ENCODE assay signal across 8 cellular contexts in the genomic region with DNA sequence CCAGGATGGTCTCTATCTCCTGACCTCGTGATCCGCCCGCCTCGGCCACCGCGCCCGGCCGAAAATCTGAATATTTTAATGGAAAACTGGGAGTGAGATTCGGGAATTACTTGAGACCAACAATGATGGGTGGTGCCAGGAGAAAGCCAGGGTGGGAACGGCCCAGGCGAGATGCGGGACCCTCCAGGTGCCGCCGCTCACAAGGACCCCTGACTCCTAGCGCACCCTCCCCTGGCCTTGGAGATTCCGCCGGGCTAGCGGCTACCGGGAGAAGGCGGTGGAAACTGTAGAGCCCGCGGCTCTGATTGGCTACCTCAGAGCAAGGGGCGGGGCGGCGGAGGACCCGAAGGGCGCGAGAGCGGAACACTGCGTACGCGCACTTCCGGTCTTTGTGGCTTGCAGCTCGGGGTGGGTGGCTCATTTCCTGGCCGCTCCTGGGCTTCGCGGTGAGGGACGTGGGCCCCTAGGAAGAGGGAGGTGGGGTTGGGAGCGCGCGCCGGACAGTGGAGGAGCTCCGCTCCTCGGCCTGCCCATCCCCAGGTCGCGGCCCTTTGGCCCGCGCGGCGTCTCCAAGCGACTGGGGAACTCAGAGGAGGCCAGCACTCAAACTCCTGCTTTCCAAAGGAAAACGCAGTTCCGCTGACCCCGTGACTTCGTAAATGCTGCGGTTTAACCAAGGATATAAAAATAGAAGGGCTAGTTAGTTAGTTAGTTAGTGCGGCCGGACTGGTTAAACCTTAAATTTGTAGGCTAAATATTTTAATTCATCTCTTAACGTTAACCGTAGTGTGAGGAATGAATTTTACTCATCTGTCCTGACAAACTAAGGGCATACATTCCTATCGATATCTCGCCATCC. TPM values are rescaled to one million over a fixed set of nuclear protein-coding genes. Genes with fewer than 3 reads are reported as not detected.
DNase-seq lines count a peak whose midpoint lies in the region; ATAC-seq and TF ChIP-seq lines count a peak whose summit lies in the region.

A gene (plus strand): TSS at position 371 of the 859 bp plus-strand sequence. CDS start 1,437 bp downstream, outside the sequence.

- H3K27me3 Mint-ChIP-seq in CD14-positive monocyte (ENCODE audit: low read depth in 3 of 3), result no peaks in the 10 kb centered on the region
- H3K27me3 Mint-ChIP-seq in activated CD4-positive, alpha-beta memory T cell treated with anti-CD3 and anti-CD28 coated beads, Interleukin-2, amount 10 ng/mL, durations not matched to agents 7 days and 5 days, result no peaks in the 10 kb centered on the region

- peaks cover 37 to 38% of the 10 kb centered on the region in 2 donors for H3K36me3 Mint-ChIP-seq in CD14-positive monocyte
- peaks cover 40% of the 10 kb centered on the region for H3K36me3 Mint-ChIP-seq in activated CD4-positive, alpha-beta memory T cell treated with anti-CD3 and anti-CD28 coated beads, Interleukin-2, amount 10 ng/mL, durations not matched to agents 7 days and 5 days (ENCODE audit: low read depth)

- POLR2A ChIA-PET in activated CD4-positive, alpha-beta memory T cell treated with anti-CD3 and anti-CD28 coated beads, Interleukin-2, amount 10 ng/mL, durations not matched to agents 7 days and 5 days (lab: Charles Lee), result interaction anchor here (0.6 to 2.7 kb wide), 17 partner anchors 25 to 888 kb away, joined by 3 to 45 read pairs (median 4); a partner anchor contains a TSS

- 0% methylated on average over 49 to 58 of the region's 62 CpGs for WGBS in lower leg skin, 2 donors

- no peaks in the 10 kb centered on the region for H3K27me3 ChIP-seq in duodenal mucosa (ENCODE audit: control insufficient read depth in 1 of 2, insufficient read depth in 2 of 2, low read length in 2 of 2)

- DNase-seq in CD14-positive monocyte (ENCODE audit: low spot score), result peak; percentile 97
- DNase-seq in NCI-H82 (lab: John Stamatoyannopoulos, UW), result peak; percentile 98
- peak; percentile 95 for DNase-seq in activated CD4-positive, alpha-beta memory T cell treated with anti-CD3 and anti-CD28 coated beads, Interleukin-2, amount 10 ng/mL, durations not matched to agents 7 days and 5 days
- peak; percentile 97 to 99 for DNase-seq in lower leg skin (ENCODE audit: low spot score in 2 of 2)
- peak; percentile 95 to 97 for DNase-seq in stimulated activated CD4-positive, alpha-beta T cell treated with anti-CD3 and anti-CD28 coated beads, Interleukin-4, amount 100 ng/mL, for 48 hours (ENCODE audit: low read depth in 2 of 2)

- H3K9ac ChIP-seq in duodenal mucosa (ENCODE audit: low read depth in 1 of 2, low read length in 2 of 2), result peak within 1 kb of the TSS; percentile 84 to 89

- CTCF ChIA-PET in activated CD4-positive, alpha-beta memory T cell treated with anti-CD3 and anti-CD28 coated beads, Interleukin-2, amount 10 ng/mL, durations not matched to agents 7 days and 5 days (lab: Charles Lee), result interaction anchor here (1.2 to 2.0 kb wide), 6 partner anchors 9 to 145 kb away, joined by 4 to 9 read pairs (median 4); a partner anchor contains a TSS

- peak in 1 of 2 donors; percentile 91 for TF ChIP-seq POLR2A in lower leg skin (IDR thresholded peaks at IDR 0.05)

- ATAC-seq in GM19397 (IDR thresholded peaks at IDR 0.05; ENCODE audit: unreplicated experiment), result peak; percentile 100
- peak; percentile 99 for ATAC-seq in HG03571 (IDR thresholded peaks at IDR 0.05; ENCODE audit: unreplicated experiment)

- H3K27ac ChIP-seq in duodenal mucosa (ENCODE audit: low read depth, low read length), result peak within 1 kb of the TSS; percentile 94

- H3K9me3 Mint-ChIP-seq in CD14-positive monocyte, result peaks cover 11 to 29% (median 26%) of the 10 kb centered on the region in 7 donors
- peaks cover 29% of the 10 kb centered on the region for H3K9me3 Mint-ChIP-seq in activated CD4-positive, alpha-beta memory T cell treated with anti-CD3 and anti-CD28 coated beads, Interleukin-2, amount 10 ng/mL, durations not matched to agents 7 days and 5 days

- TF ChIP-seq CTCF in CD14-positive monocyte (IDR thresholded peaks at IDR 0.05) (no peak), lower leg skin (IDR thresholded peaks at IDR 0.05) (no peak)

- H3K4me1 Mint-ChIP-seq in CD14-positive monocyte, result peaks cover 5% of the 10 kb centered on the region
- H3K4me1 Mint-ChIP-seq in activated CD4-positive, alpha-beta memory T cell treated with anti-CD3 and anti-CD28 coated beads, Interleukin-2, amount 10 ng/mL, durations not matched to agents 7 days and 5 days, result peaks cover 10% of the 10 kb centered on the region

- intact Hi-C loops in CD14-positive monocyte (cut with micrococcal nuclease) (loop anchor here (2.0 to 10.0 kb wide), 7 partner anchors 50 to 734 kb away; a partner anchor contains a TSS), lower leg skin (cut with DNase I; ENCODE audit: low total_unique reads) (loop anchor here (10.0 kb wide), 1 partner anchor 104 kb away; a partner anchor contains a TSS)

- peak within 1 kb of the TSS; percentile 93 to 97 for H3K4me3 Mint-ChIP-seq in CD14-positive monocyte
- H3K4me3 Mint-ChIP-seq in activated CD4-positive, alpha-beta memory T cell treated with anti-CD3 and anti-CD28 coated beads, Interleukin-2, amount 10 ng/mL, durations not matched to agents 7 days and 5 days, result peak within 1 kb of the TSS; percentile 92

- H3K9me3 ChIP-seq in duodenal mucosa (ENCODE audit: control insufficient read depth in 1 of 2, low read length in 2 of 2), result peaks cover 2 to 8% of the 10 kb centered on the region in 2 donors

- peaks cover 3 to 8% of the 10 kb centered on the region in 2 donors for H3K4me1 ChIP-seq in duodenal mucosa (ENCODE audit: control insufficient read depth in 1 of 2, insufficient read depth in 2 of 2, low read length in 2 of 2)

- peaks cover 26 to 34% of the 10 kb centered on the region in 2 donors for H3K36me3 ChIP-seq in duodenal mucosa (ENCODE audit: control insufficient read depth in 1 of 2, insufficient read depth in 2 of 2, low read length in 2 of 2)

- peak within 1 kb of the TSS; percentile 96 to 100 (median 99) for H3K27ac Mint-ChIP-seq in CD14-positive monocyte
- H3K27ac Mint-ChIP-seq in activated CD4-positive, alpha-beta memory T cell treated with anti-CD3 and anti-CD28 coated beads, Interleukin-2, amount 10 ng/mL, durations not matched to agents 7 days and 5 days, result peak within 1 kb of the TSS; percentile 95

- H3K4me3 ChIP-seq in duodenal mucosa (ENCODE audit: low read depth in 1 of 2, low read length in 2 of 2), result peak within 1 kb of the TSS; percentile 85 to 91
- H3K4me3 ChIP-seq in lower leg skin (ENCODE audit: low read depth, poor library complexity, severe bottlenecking), result peak within 1 kb of the TSS; percentile 87

RNA-seq across cellular contexts. Expression of the gene that starts here (rescaled TPM):
- polyA plus RNA-seq in CD14-positive monocyte, result 1 to 10 TPM; 3.6 TPM
- 10 to 100 TPM; 14.4 to 16.1 TPM for total RNA-seq in activated CD4-positive, alpha-beta memory T cell treated with anti-CD3 and anti-CD28 coated beads, Interleukin-2, amount 10 ng/mL, durations not matched to agents 7 days and 5 days
- 10 to 100 TPM; 13.2 to 26.9 (median 19.5) TPM for total RNA-seq in lower leg skin

Comparison
In these comparisons a context has a peak if more than half of its experiments do, and no peak if none do; other contexts are left out.
1. Peak in every context shown above with its lines: DNase-seq, ATAC-seq, H3K4me3 ChIP-seq and H3K27ac ChIP-seq.